14 cellular contexts compared by ENCODE assay signal in the genomic region with DNA sequence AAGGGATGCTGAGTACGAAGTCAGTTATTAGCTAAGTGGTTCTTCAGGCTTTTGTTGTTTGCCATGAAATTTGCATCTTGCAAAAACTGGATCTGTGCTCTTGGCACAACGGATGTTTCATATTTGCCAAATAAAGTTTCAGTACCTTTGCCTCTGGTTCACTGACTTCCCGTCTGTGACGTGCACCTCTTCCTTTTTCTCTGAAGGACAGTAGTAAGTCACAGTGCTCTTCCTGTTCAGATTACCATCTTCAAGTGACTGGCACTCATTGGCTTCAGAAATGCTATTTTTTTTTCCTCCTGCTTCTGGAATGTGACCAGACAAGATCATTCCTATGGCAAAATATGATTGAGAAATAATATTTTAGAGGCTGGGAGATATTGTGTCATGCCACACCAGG.
A peak's percentile ranks its signal among the peaks of the same experiment; 100 is the strongest.
DNase-seq lines count a peak whose midpoint lies in the region; ATAC-seq and TF ChIP-seq lines count a peak whose summit lies in the region.
"Had no signal": no experiment of that assay in that cellular context is flagged by ENCODE, and none has a peak within 500 bp of the region (broad histone marks: within the 10 kb centered on the region; RNA-seq: fewer than 3 reads in every experiment).

No MANE protein-coding gene starts in this region.

- peak; percentile 16 for DNase-seq in GM12864 (ENCODE audit: low read depth)
- DNase-seq in central memory CD4-positive, alpha-beta T cell = peak; percentile 41
- no peak for DNase-seq in body of pancreas
- DNase-seq in activated gamma-delta T cell treated with Interleukin-2 at 50 U/mL for 16 hours = no peak
- no peak for DNase-seq in NCI-H748 (lab: John Stamatoyannopoulos, UW; ENCODE audit: unreplicated experiment)
- DNase-seq: activated T-cell treated with anti-CD3 and anti-CD28 coated beads, Interleukin-2, amount 50 U/mL, for 48 hours; caudate nucleus; COR-L47; erythroblast; NCI-H1694; ovary had no signal

- H3K4me1 ChIP-seq in body of pancreas = no peaks in the 10 kb centered on the region

- H3K27ac ChIP-seq in body of pancreas = no peak overlapping the region
- H3K27ac ChIP-seq: ovary had no signal

- no peaks in the 10 kb centered on the region for H3K36me3 ChIP-seq in body of pancreas (replicated peaks in 1 of 2; ENCODE audit: insufficient read depth in 1 of 2, low read depth in 2 of 2)
- H3K36me3 ChIP-seq: ovary had no signal

- no peak for TF ChIP-seq POLR2A in body of pancreas (IDR thresholded peaks at IDR 0.05)

- H3K4me3 ChIP-seq in GM12864 (ENCODE audit: low read depth, low read length) (no peak overlapping the region), body of pancreas (no peak overlapping the region)
- H3K4me3 ChIP-seq: lung, ovary had no signal

- no peaks in the 10 kb centered on the region for H3K27me3 ChIP-seq in body of pancreas
- H3K27me3 ChIP-seq: ovary had no signal

- ATAC-seq in GM18907 (IDR thresholded peaks at IDR 0.05; ENCODE audit: unreplicated experiment) (peak; percentile 98), HG03469 (IDR thresholded peaks at IDR 0.05; ENCODE audit: unreplicated experiment) (peak; percentile 72), body of pancreas (no peak)

- TF ChIP-seq CTCF in GM12864 (IDR thresholded peaks at IDR 0.05; ENCODE audit: low read depth, low read length, missing control alignments) (no peak), body of pancreas (IDR thresholded peaks at IDR 0.05) (no peak)

- intact Hi-C loops in body of pancreas (cut with DNase I) = no loop called here

- WGBS in body of pancreas, 2 donors = 34 to 45% methylated on average over 4 of the region's 4 CpGs

- no peaks in the 10 kb centered on the region for H3K9me3 ChIP-seq in body of pancreas
- H3K9me3 ChIP-seq: ovary had no signal

Comparison
In these comparisons a context has a peak if more than half of its experiments do, and no peak if none do; other contexts are left out.
1. DNase-seq: peak in GM12864 (single experiment) and central memory CD4-positive, alpha-beta T cell (single experiment); none in body of pancreas (0 of 4), activated gamma-delta T cell treated with Interleukin-2 at 50 U/mL for 16 hours (single experiment) and NCI-H748 (single experiment).